ENCODE assay signal across 1 cellular context in the genomic region with DNA sequence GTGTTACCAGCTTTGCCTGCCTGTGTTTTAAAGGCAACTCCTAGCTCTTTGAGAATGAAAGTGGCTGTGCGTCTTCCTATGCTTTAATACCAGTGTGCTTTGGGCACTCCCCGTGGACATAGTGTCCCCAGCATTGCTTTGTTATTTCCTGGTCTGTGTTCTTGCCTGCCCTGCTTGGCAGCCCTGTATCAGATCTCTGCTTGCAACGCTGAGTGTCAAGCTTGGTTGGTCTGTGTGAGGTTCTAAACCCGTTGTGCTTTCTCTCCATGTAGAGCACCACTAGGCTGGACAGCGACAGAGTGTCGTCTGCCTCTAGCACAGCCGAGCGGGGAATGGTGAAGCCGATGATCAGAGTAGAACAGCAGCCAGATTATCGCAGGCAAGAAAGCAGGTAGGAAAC.
TF ChIP-seq lines count a peak whose summit lies in the region.

No MANE protein-coding gene starts in this region.

TF ChIP-seq in HepG2, 621 proteins besides CTCF, POLR2A, EP300 and RAD21 (continued from another document):
- no peak for TF ChIP-seq KAT8 (CRISPR knock-in tag; IDR thresholded peaks at IDR 0.05)
- no peak for TF ChIP-seq TOE1 (CRISPR knock-in tag; IDR thresholded peaks at IDR 0.05)
- TF ChIP-seq ZNF775 (CRISPR knock-in tag; IDR thresholded peaks at IDR 0.05; ENCODE audit: borderline replicate concordance) = no peak
- no peak for TF ChIP-seq ZNF337 (CRISPR knock-in tag; IDR thresholded peaks at IDR 0.05; ENCODE audit: borderline replicate concordance, low read depth)
- TF ChIP-seq, protein P1, sequence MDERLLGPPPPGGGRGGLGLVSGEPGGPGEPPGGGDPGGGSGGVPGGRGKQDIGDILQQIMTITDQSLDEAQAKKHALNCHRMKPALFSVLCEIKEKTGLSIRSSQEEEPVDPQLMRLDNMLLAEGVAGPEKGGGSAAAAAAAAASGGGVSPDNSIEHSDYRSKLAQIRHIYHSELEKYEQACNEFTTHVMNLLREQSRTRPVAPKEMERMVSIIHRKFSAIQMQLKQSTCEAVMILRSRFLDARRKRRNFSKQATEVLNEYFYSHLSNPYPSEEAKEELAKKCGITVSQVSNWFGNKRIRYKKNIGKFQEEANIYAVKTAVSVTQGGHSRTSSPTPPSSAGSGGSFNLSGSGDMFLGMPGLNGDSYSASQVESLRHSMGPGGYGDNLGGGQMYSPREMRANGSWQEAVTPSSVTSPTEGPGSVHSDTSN (CRISPR knock-in tag; IDR thresholded peaks at IDR 0.05) = no peak
- TF ChIP-seq ZNF432 (CRISPR knock-in tag; IDR thresholded peaks at IDR 0.05; ENCODE audit: borderline replicate concordance) = no peak
- TF ChIP-seq RNF2 (conservative IDR thresholded peaks at IDR 0.05; ENCODE audit: low read depth) = no peak
